Comparison of ENCODE assay signal across 8 cellular contexts in the genomic region with DNA sequence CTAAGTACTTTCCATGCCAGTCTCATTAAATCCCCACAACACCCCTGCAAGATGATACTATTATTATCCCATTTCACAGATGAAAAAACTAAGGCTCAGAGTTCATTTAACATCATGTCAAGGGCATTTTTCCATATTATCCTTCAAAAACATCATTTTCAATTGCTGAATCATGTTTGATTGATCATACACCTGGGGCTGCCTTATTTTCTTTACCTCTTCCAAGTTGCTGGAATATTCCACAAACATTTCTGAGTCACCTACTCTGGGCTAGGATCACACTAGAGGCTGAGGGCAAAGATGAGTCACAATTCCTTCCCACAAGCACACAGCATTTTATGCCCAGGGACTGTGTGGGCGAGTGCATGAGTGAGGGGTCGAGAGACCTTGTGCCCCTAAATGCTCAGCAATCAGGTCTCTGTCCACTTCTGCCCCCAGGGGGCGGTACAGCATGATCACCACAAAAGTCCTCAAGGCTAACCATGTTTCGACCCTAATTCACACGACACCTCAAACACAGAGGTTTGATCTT. TPM values are rescaled to one million over a fixed set of nuclear protein-coding genes. Genes with fewer than 3 reads are reported as not detected.
A peak's percentile ranks its signal among the peaks of the same experiment; 100 is the strongest.
DNase-seq lines count a peak whose midpoint lies in the region; ATAC-seq, FAIRE-seq and TF ChIP-seq lines count a peak whose summit lies in the region.

No MANE protein-coding gene starts in this region.

- in situ Hi-C loops in GM12878 (cut with MboI): no loop called here

- peak; percentile 73 for DNase-seq in A172 (ENCODE audit: low spot score)
- no peak for DNase-seq in GM12891 (ENCODE audit: insufficient read length, low spot score)
- peak; percentile 56 for DNase-seq in SK-N-SH
- DNase-seq in GM12878 (ENCODE audit: low read depth, low spot score): no peak
- peak; percentile 91 for DNase-seq in mesenchymal stem cell
- DNase-seq in LoVo (ENCODE audit: low spot score): no peak

- H2BK5ac ChIP-seq in mesenchymal stem cell (ENCODE audit: low read depth, low read length, poor library complexity, severe bottlenecking): no peak overlapping the region

- FAIRE-seq in GM12891 (lab: Jason Lieb, UNC): peak; percentile 45
- FAIRE-seq in GM12878 (lab: Jason Lieb, UNC): no peak

- RAD21 ChIA-PET in GM12878 (lab: Charles Lee; ENCODE audit: unreplicated experiment): interaction anchor here (0.6 to 15.9 kb wide), 3 partner anchors 14 to 44 kb away, joined by 3 to 633 read pairs (median 6); a partner anchor contains a TSS

- H4K8ac ChIP-seq in mesenchymal stem cell (ENCODE audit: low read length): no peak overlapping the region

- H3K4me2 ChIP-seq in SK-N-SH (no peak overlapping the region), GM12878 (ENCODE audit: control insufficient read depth, insufficient read depth) (no peak overlapping the region), mesenchymal stem cell (ENCODE audit: low read length, poor library complexity, severe bottlenecking) (no peak overlapping the region)

- peak overlapping the region in 1 of 2 experiments; percentile 44 for H3K14ac ChIP-seq in mesenchymal stem cell (ENCODE audit: low read length in 2 of 2)

- TF ChIP-seq RAD21 in SK-N-SH (IDR thresholded peaks at IDR 0.05; ENCODE audit: low read length) (no peak), GM12878 (IDR thresholded peaks at IDR 0.05; ENCODE audit: insufficient read depth, low read depth, low read length) (peak; percentile 35; the same call in 1 of the 2 replicates)

- H2AFZ ChIP-seq in SK-N-SH (ENCODE audit: low read depth) (no peak overlapping the region), GM12878 (ENCODE audit: control insufficient read depth, low read depth, low read length) (no peak overlapping the region), mesenchymal stem cell (ENCODE audit: low read depth, low read length) (no peak overlapping the region)

- no peak overlapping the region for H3K4ac ChIP-seq in mesenchymal stem cell (ENCODE audit: low read depth in 1 of 2, low read length in 2 of 2)

- no TSS peak for BruUV-seq in GM12878 (replicated peaks; lab: Mats Ljungman, UMichigan)

- H4K20me1 ChIP-seq in SK-N-SH (ENCODE audit: insufficient read depth) (no peaks in the 10 kb centered on the region), GM12878 (ENCODE audit: control insufficient read depth, insufficient read depth) (no peaks in the 10 kb centered on the region)

- no peaks in the 10 kb centered on the region for H3K9me3 ChIP-seq in SK-N-SH
- H3K9me3 ChIP-seq in GM12878 (replicated peaks; ENCODE audit: control insufficient read depth, insufficient read depth, low read length): peaks cover 13% of the 10 kb centered on the region; the same call in 2 of the 3 replicates
- peaks cover 6% of the 10 kb centered on the region for H3K9me3 ChIP-seq in mesenchymal stem cell (ENCODE audit: control insufficient read depth, low read length)

- H3K27me3 ChIP-seq in SK-N-SH (ENCODE audit: insufficient read depth) (no peaks in the 10 kb centered on the region), GM12878 (replicated peaks in 1 of 2; ENCODE audit: control insufficient read depth in 2 of 2, insufficient read depth in 2 of 2, low read length in 1 of 2) (no peaks in the 10 kb centered on the region), mesenchymal stem cell (ENCODE audit: control insufficient read depth in 1 of 2, insufficient read depth in 1 of 2, low read length in 2 of 2) (no peaks in the 10 kb centered on the region)

- peaks cover 6% of the 10 kb centered on the region for H3F3A ChIP-seq in SK-N-SH (replicated peaks; ENCODE audit: insufficient read depth)

- H4K91ac ChIP-seq in mesenchymal stem cell (ENCODE audit: low read length): no peak overlapping the region

- ATAC-seq in GM12878 (peak; percentile 5; the same call in 1 of the 3 replicates), HG02610 (IDR thresholded peaks at IDR 0.05; ENCODE audit: unreplicated experiment) (no peak), GM18505 (IDR thresholded peaks at IDR 0.05; ENCODE audit: unreplicated experiment) (no peak)

- peak in 1 of 2 experiments; percentile 48; a peak in 1 of 4 replicates for TF ChIP-seq EP300 in SK-N-SH (IDR thresholded peaks at IDR 0.05; ENCODE audit: borderline replicate concordance in 1 of 2, low read depth in 1 of 2, low read length in 1 of 2)
- TF ChIP-seq EP300 in GM12878 (IDR thresholded peaks at IDR 0.05; ENCODE audit: borderline replicate concordance in 1 of 2, control insufficient read depth in 1 of 2, low read depth in 2 of 2, low read length in 2 of 2): no peak

- H3K27ac ChIP-seq in SK-N-SH (ENCODE audit: low read depth in 2 of 2, low read length in 1 of 2): peak overlapping the region in 1 of 2 experiments; percentile 61; a peak in 1 of 4 replicates
- H3K27ac ChIP-seq in GM12878 (ENCODE audit: control insufficient read depth, insufficient read depth): no peak overlapping the region
- H3K27ac ChIP-seq in mesenchymal stem cell (ENCODE audit: low read length, poor library complexity, severe bottlenecking): peak overlapping the region; percentile 55

- peak overlapping the region in 1 of 2 experiments; percentile 79 for H3K18ac ChIP-seq in mesenchymal stem cell (ENCODE audit: low read depth in 1 of 2, low read length in 2 of 2)

- H2BK12ac ChIP-seq in mesenchymal stem cell (ENCODE audit: low read length in 2 of 2): peak overlapping the region in 1 of 2 experiments; percentile 59

- no peak overlapping the region for H3K9ac ChIP-seq in SK-N-SH
- no peak overlapping the region for H3K9ac ChIP-seq in GM12878 (ENCODE audit: control insufficient read depth, insufficient read depth, low read length)
- peak overlapping the region; percentile 24 for H3K9ac ChIP-seq in mesenchymal stem cell (ENCODE audit: low read length)

- H3K4me3 ChIP-seq in SK-N-SH (ENCODE audit: low read depth in 2 of 2, low read length in 1 of 2) (no peak overlapping the region), GM12878 (no peak overlapping the region), mesenchymal stem cell (ENCODE audit: insufficient read depth in 1 of 2, low read depth in 1 of 2, low read length in 2 of 2) (no peak overlapping the region)

- H3K36me3 ChIP-seq in SK-N-SH (replicated peaks in 1 of 2; ENCODE audit: control insufficient read depth in 1 of 2, insufficient read depth in 2 of 2, low read length in 1 of 2) (no peaks in the 10 kb centered on the region), GM12878 (ENCODE audit: control insufficient read depth in 2 of 2, insufficient read depth in 2 of 2, low read length in 1 of 2) (no peaks in the 10 kb centered on the region), mesenchymal stem cell (ENCODE audit: control insufficient read depth in 1 of 2, insufficient read depth in 2 of 2, low read depth in 1 of 2, low read length in 2 of 2) (no peaks in the 10 kb centered on the region)

- no peak overlapping the region for H2AK5ac ChIP-seq in mesenchymal stem cell (ENCODE audit: low read length, severe bottlenecking)

- CTCF ChIA-PET in SK-N-SH (lab: Yijun Ruan, JAX) (interaction anchor here (1.0 to 19.2 kb wide), 2 partner anchors 27 to 45 kb away, joined by 4 to 503 read pairs; a partner anchor contains a TSS), GM12878 (lab: Yijun Ruan, JAX) (interaction anchor here (0.7 to 17.2 kb wide), 5 partner anchors 23 to 190 kb away, joined by 3 to 866 read pairs (median 3); a partner anchor contains a TSS)

- H2BK120ac ChIP-seq in mesenchymal stem cell (ENCODE audit: low read depth, low read length): no peak overlapping the region

- intact Hi-C loops in GM12878 (cut with micrococcal nuclease; ENCODE audit: unreplicated experiment): no loop called here

- SMC1A ChIA-PET in GM12878 (lab: Charles Lee; ENCODE audit: uncharacterized antibody, unreplicated experiment): interaction anchor here (0.9 to 11.4 kb wide), 3 partner anchors 18 to 191 kb away, joined by 3 to 718 read pairs (median 3); a partner anchor contains a TSS

- TF ChIP-seq CTCF in SK-N-SH (IDR thresholded peaks at IDR 0.05): peak; percentile 66
- TF ChIP-seq CTCF in GM12878 (IDR thresholded peaks at IDR 0.05 in 2 of 3, conservative IDR thresholded peaks at IDR 0.05 in 1 of 3; ENCODE audit: control insufficient read depth in 2 of 3, extremely low read depth in 1 of 3, insufficient read depth in 1 of 3, low read depth in 3 of 3, low read length in 3 of 3): peak; percentile 15 to 57 (median 18); a peak in 4 of 6 replicates

- no peak for TF ChIP-seq POLR2A in GM12891 (IDR thresholded peaks at IDR 0.05; ENCODE audit: low read depth, low read length)
- no peak for TF ChIP-seq POLR2A in GM12878 (IDR thresholded peaks at IDR 0.05; ENCODE audit: low read depth, low read length)
- TF ChIP-seq POLR2A in GM18505 (IDR thresholded peaks at IDR 0.05; ENCODE audit: borderline replicate concordance, extremely low read depth, insufficient read depth, insufficient read length): no peak

- H3K9me2 ChIP-seq in SK-N-SH: no peaks in the 10 kb centered on the region

- no peak overlapping the region for H3K23ac ChIP-seq in mesenchymal stem cell (ENCODE audit: low read length in 2 of 2)

- 53% methylated on average over 5 of the region's 5 CpGs for WGBS in SK-N-SH (ENCODE audit: low lambda C conversion rate)
- 46% methylated on average over 5 of the region's 5 CpGs for WGBS in GM12878 (ENCODE audit: insufficient coverage, insufficient replicate concordance, low lambda C conversion rate, missing lambda C conversion rate)
- WGBS in mesenchymal stem cell: 60% methylated on average over 4 of the region's 5 CpGs

- peaks cover 7 to 12% of the 10 kb centered on the region in 2 experiments; a peak in 3 of 4 replicates for H3K4me1 ChIP-seq in SK-N-SH (ENCODE audit: control insufficient read depth in 1 of 2, insufficient read depth in 2 of 2, low read depth in 1 of 2, low read length in 1 of 2)
- H3K4me1 ChIP-seq in GM12878 (ENCODE audit: control insufficient read depth, insufficient read depth, low read length): peaks cover 51% of the 10 kb centered on the region
- peaks cover 29% of the 10 kb centered on the region for H3K4me1 ChIP-seq in mesenchymal stem cell (ENCODE audit: control insufficient read depth, insufficient read depth, low read depth, low read length)

- H3K79me2 ChIP-seq in SK-N-SH (ENCODE audit: insufficient read depth): no peaks in the 10 kb centered on the region
- no peaks in the 10 kb centered on the region for H3K79me2 ChIP-seq in GM12878 (ENCODE audit: control insufficient read depth, insufficient read depth, low read length)

- H3K79me1 ChIP-seq in mesenchymal stem cell (replicated peaks; ENCODE audit: low read length, poor library complexity, severe bottlenecking): no peaks in the 10 kb centered on the region

- POLR2A ChIA-PET in SK-N-SH (lab: Yijun Ruan, JAX): no interaction called here
- POLR2A ChIA-PET in GM12878 (lab: Charles Lee): interaction anchor here (0.6 to 3.5 kb wide), 4 partner anchors 23 to 52 kb away, joined by 3 to 44 read pairs (median 4); no protein-coding TSS in a partner anchor

- no peak overlapping the region for H2BK15ac ChIP-seq in mesenchymal stem cell (ENCODE audit: low read depth, poor library complexity, severe bottlenecking)

RNA-seq across cellular contexts. Expression of a gene that starts 14.1 kb away (rescaled TPM):
- not detected in 2 replicates for total RNA-seq in A172 (2014; rRNA removed; shearing (Covaris generic))
- 0.10 TPM for polyA plus RNA-seq in GM12891 (2012; ENCODE audit: low read depth, missing spikeins)
- polyA plus RNA-seq in SK-N-SH (2012; rRNA removed): 25.7 and 28.2 TPM in 2 replicates
- polyA plus RNA-seq in SK-N-SH (2012; cell fraction: cytosol; rRNA removed): 19.1 and 26.9 TPM in 2 replicates
- polyA plus RNA-seq in SK-N-SH (2012; cell fraction: nucleus; rRNA removed): 9.4 and 11.8 TPM in 2 replicates
- 0.27 TPM in 1 of 2 replicates, not detected in the other for total RNA-seq in GM12878 (2013; cell fraction: nucleolus; rRNA removed)
- total RNA-seq in GM12878 (2014; rRNA removed): 0.05 and 0.11 TPM in 2 replicates
- not detected in 2 replicates for total RNA-seq in GM12878 (2014; rRNA removed; fragmentation: Illumina TruSeq; extraction: Trizol)
- total RNA-seq in GM12878 (2021): 0.44 TPM in 1 of 2 replicates, not detected in the other
- polyA plus RNA-seq in GM12878 (2011; ENCODE audit: low read depth): 0.22 TPM
- polyA plus RNA-seq in GM12878 (2011; rRNA removed): 0.23 and 0.29 TPM in 2 replicates
- 0.19 and 0.35 TPM in 2 replicates for polyA plus RNA-seq in GM12878 (2011; cell fraction: cytosol; rRNA removed)
- 0.59 and 0.67 TPM in 2 replicates for polyA plus RNA-seq in GM12878 (2011; cell fraction: nucleus; rRNA removed)
- 0.12 and 0.53 TPM in 2 replicates for polyA plus RNA-seq in GM12878 (2012)
- polyA plus RNA-seq in GM12878 (2014; fragmentation: Illumina TruSeq; extraction: Trizol): not detected in 2 replicates
- not detected for polyA plus RNA-seq in GM12878 (2014; fragmentation: Nextera tagmentation; extraction: Ambion mirVana)
- 0.08 TPM in 1 of 2 replicates, not detected in the other for polyA plus RNA-seq in GM12878 (2014; rRNA removed)
- under 1 TPM; 0.15 to 0.19 TPM for polyA plus RNA-seq in GM12878 (2016; fragmentation: Nextera tagmentation; extraction: Ambion mirVana)
- 0.41 and 0.51 TPM in 2 replicates for polyA minus RNA-seq in GM12878 (2011; rRNA and poly(A)+ RNA removed)
- polyA minus RNA-seq in GM12878 (2011; cell fraction: cytosol; rRNA and poly(A)+ RNA removed): not detected in 2 replicates
- 0.12 and 0.48 TPM in 2 replicates for polyA minus RNA-seq in GM12878 (2011; cell fraction: nucleus; rRNA and poly(A)+ RNA removed)
- polyA plus RNA-seq in mesenchymal stem cell (2013, experiment 1 of 2): 108 TPM
- 109 TPM for polyA plus RNA-seq in mesenchymal stem cell (2013, experiment 2 of 2)

RNA-seq across cellular contexts. Expression of a gene that starts 21.7 kb away (rescaled TPM):
- 1.2 and 2.4 TPM in 2 replicates for total RNA-seq in A172 (2014; rRNA removed; shearing (Covaris generic))
- polyA plus RNA-seq in GM12891 (2012; ENCODE audit: low read depth, missing spikeins): 13.8 TPM
- polyA plus RNA-seq in SK-N-SH (2012; rRNA removed) (2.8 and 3.2 TPM in 2 replicates), GM12878 (2011; rRNA removed) (10.6 and 24.1 TPM in 2 replicates), GM12878 (2014; fragmentation: Illumina TruSeq; extraction: Trizol) (8.7 and 25.8 TPM in 2 replicates), GM12878 (2014; fragmentation: Nextera tagmentation; extraction: Ambion mirVana) (1 to 10 TPM; 3.2 to 5.3 TPM), GM12878 (2014; rRNA removed) (32.3 and 33.3 TPM in 2 replicates), GM12878 (2016; fragmentation: Nextera tagmentation; extraction: Ambion mirVana) (10 to 100 TPM; 23.6 to 29.5 TPM)
- polyA plus RNA-seq in SK-N-SH (2012; cell fraction: cytosol; rRNA removed): 1.3 and 2.1 TPM in 2 replicates
- 5.8 and 6.0 TPM in 2 replicates for polyA plus RNA-seq in SK-N-SH (2012; cell fraction: nucleus; rRNA removed)
- total RNA-seq in GM12878 (2013; cell fraction: nucleolus; rRNA removed): 102 and 112 TPM in 2 replicates
- total RNA-seq in GM12878 (2014; rRNA removed) (31.4 and 31.5 TPM in 2 replicates), GM12878 (2014; rRNA removed; fragmentation: Illumina TruSeq; extraction: Trizol) (15.2 and 17.0 TPM in 2 replicates), GM12878 (2021) (20.7 and 21.0 TPM in 2 replicates)
- 24.8 TPM for polyA plus RNA-seq in GM12878 (2011; ENCODE audit: low read depth)
- polyA plus RNA-seq in GM12878 (2011; cell fraction: cytosol; rRNA removed): 39.6 and 46.7 TPM in 2 replicates
- 17.9 and 23.7 TPM in 2 replicates for polyA plus RNA-seq in GM12878 (2011; cell fraction: nucleus; rRNA removed)
- 44.5 and 45.4 TPM in 2 replicates for polyA plus RNA-seq in GM12878 (2012)
- 19.2 and 29.2 TPM in 2 replicates for polyA minus RNA-seq in GM12878 (2011; rRNA and poly(A)+ RNA removed)
- 4.7 and 6.8 TPM in 2 replicates for polyA minus RNA-seq in GM12878 (2011; cell fraction: cytosol; rRNA and poly(A)+ RNA removed)
- 4.2 and 6.7 TPM in 2 replicates for polyA minus RNA-seq in GM12878 (2011; cell fraction: nucleus; rRNA and poly(A)+ RNA removed)
- polyA plus RNA-seq in mesenchymal stem cell (2013, experiment 1 of 2): 2.0 TPM
- polyA plus RNA-seq in mesenchymal stem cell (2013, experiment 2 of 2): 2.2 TPM

RNA-seq across cellular contexts. Expression of a gene that starts 49.6 kb away (rescaled TPM):
- 112 and 137 TPM in 2 replicates for total RNA-seq in A172 (2014; rRNA removed; shearing (Covaris generic))
- polyA plus RNA-seq in GM12891 (2012; ENCODE audit: low read depth, missing spikeins): 134 TPM
- 165 and 166 TPM in 2 replicates for polyA plus RNA-seq in SK-N-SH (2012; rRNA removed)
- polyA plus RNA-seq in SK-N-SH (2012; cell fraction: cytosol; rRNA removed): 165 and 208 TPM in 2 replicates
- polyA plus RNA-seq in SK-N-SH (2012; cell fraction: nucleus; rRNA removed): 180 and 206 TPM in 2 replicates
- total RNA-seq in GM12878 (2013; cell fraction: nucleolus; rRNA removed): 104 and 106 TPM in 2 replicates
- total RNA-seq in GM12878 (2014; rRNA removed): 177 and 189 TPM in 2 replicates
- total RNA-seq in GM12878 (2014; rRNA removed; fragmentation: Illumina TruSeq; extraction: Trizol): 109 and 113 TPM in 2 replicates
- 102 and 108 TPM in 2 replicates for total RNA-seq in GM12878 (2021)
- polyA plus RNA-seq in GM12878 (2011; ENCODE audit: low read depth): 160 TPM
- 247 and 284 TPM in 2 replicates for polyA plus RNA-seq in GM12878 (2011; rRNA removed)
- polyA plus RNA-seq in GM12878 (2011; cell fraction: cytosol; rRNA removed): 166 and 191 TPM in 2 replicates
- 213 and 333 TPM in 2 replicates for polyA plus RNA-seq in GM12878 (2011; cell fraction: nucleus; rRNA removed)
- 148 and 150 TPM in 2 replicates for polyA plus RNA-seq in GM12878 (2012)
- 122 and 127 TPM in 2 replicates for polyA plus RNA-seq in GM12878 (2014; fragmentation: Illumina TruSeq; extraction: Trizol)
- polyA plus RNA-seq in GM12878 (2014; fragmentation: Nextera tagmentation; extraction: Ambion mirVana): 10 to 100 TPM; 32.8 to 66.1 TPM
- 132 and 135 TPM in 2 replicates for polyA plus RNA-seq in GM12878 (2014; rRNA removed)
- polyA plus RNA-seq in GM12878 (2016; fragmentation: Nextera tagmentation; extraction: Ambion mirVana): 100 to 1,000 TPM; 248 to 260 TPM
- 128 and 131 TPM in 2 replicates for polyA minus RNA-seq in GM12878 (2011; rRNA and poly(A)+ RNA removed)
- polyA minus RNA-seq in GM12878 (2011; cell fraction: cytosol; rRNA and poly(A)+ RNA removed): 38.4 and 44.5 TPM in 2 replicates
- 87.0 and 88.1 TPM in 2 replicates for polyA minus RNA-seq in GM12878 (2011; cell fraction: nucleus; rRNA and poly(A)+ RNA removed)
- polyA plus RNA-seq in mesenchymal stem cell (2013, experiment 1 of 2): 128 TPM
- polyA plus RNA-seq in mesenchymal stem cell (2013, experiment 2 of 2): 129 TPM

RNA-seq across cellular contexts. Expression of a gene that starts 51.0 kb away (rescaled TPM):
- 65.9 and 86.6 TPM in 2 replicates for total RNA-seq in A172 (2014; rRNA removed; shearing (Covaris generic))
- polyA plus RNA-seq in GM12891 (2012; ENCODE audit: low read depth, missing spikeins): 31.7 TPM
- polyA plus RNA-seq in SK-N-SH (2012; rRNA removed): 23.4 and 28.9 TPM in 2 replicates
- polyA plus RNA-seq in SK-N-SH (2012; cell fraction: cytosol; rRNA removed): 25.3 and 27.8 TPM in 2 replicates
- 61.7 and 64.4 TPM in 2 replicates for polyA plus RNA-seq in SK-N-SH (2012; cell fraction: nucleus; rRNA removed)
- 313 and 332 TPM in 2 replicates for total RNA-seq in GM12878 (2013; cell fraction: nucleolus; rRNA removed)
- total RNA-seq in GM12878 (2014; rRNA removed): 157 and 179 TPM in 2 replicates
- total RNA-seq in GM12878 (2014; rRNA removed; fragmentation: Illumina TruSeq; extraction: Trizol): 80.8 and 82.6 TPM in 2 replicates
- total RNA-seq in GM12878 (2021): 70.2 and 70.8 TPM in 2 replicates
- polyA plus RNA-seq in GM12878 (2011; ENCODE audit: low read depth): 47.8 TPM
- 49.7 and 53.7 TPM in 2 replicates for polyA plus RNA-seq in GM12878 (2011; rRNA removed)
- polyA plus RNA-seq in GM12878 (2011; cell fraction: cytosol; rRNA removed): 34.6 and 39.2 TPM in 2 replicates
- 112 and 140 TPM in 2 replicates for polyA plus RNA-seq in GM12878 (2011; cell fraction: nucleus; rRNA removed)
- 51.0 and 51.2 TPM in 2 replicates for polyA plus RNA-seq in GM12878 (2012)
- polyA plus RNA-seq in GM12878 (2014; fragmentation: Illumina TruSeq; extraction: Trizol): 49.3 and 52.8 TPM in 2 replicates
- 10 to 100 TPM in 1 of 2 experiments, 1 to 10 TPM in 1; 8.8 to 16.1 TPM for polyA plus RNA-seq in GM12878 (2014; fragmentation: Nextera tagmentation; extraction: Ambion mirVana)
- 59.5 and 83.2 TPM in 2 replicates for polyA plus RNA-seq in GM12878 (2014; rRNA removed)
- polyA plus RNA-seq in GM12878 (2016; fragmentation: Nextera tagmentation; extraction: Ambion mirVana): 10 to 100 TPM; 51.1 to 56.2 TPM
- polyA minus RNA-seq in GM12878 (2011; rRNA and poly(A)+ RNA removed): 82.6 and 88.4 TPM in 2 replicates
- polyA minus RNA-seq in GM12878 (2011; cell fraction: cytosol; rRNA and poly(A)+ RNA removed): 23.0 and 24.8 TPM in 2 replicates
- 166 and 282 TPM in 2 replicates for polyA minus RNA-seq in GM12878 (2011; cell fraction: nucleus; rRNA and poly(A)+ RNA removed)
- polyA plus RNA-seq in mesenchymal stem cell (2013, experiment 1 of 2): 15.8 TPM
- 15.4 TPM for polyA plus RNA-seq in mesenchymal stem cell (2013, experiment 2 of 2)

Comparison
In these comparisons a context has a peak if more than half of its experiments do, and no peak if none do; other contexts are left out.
1. DNase-seq: peak in A172 (single experiment), SK-N-SH (single experiment) and mesenchymal stem cell (single experiment); none in GM12891 (single experiment), GM12878 (single experiment) and LoVo (single experiment).